In genomic region chr18:2978208-2978607, GRCh38 we compare ENCODE assay signal across 9 cellular contexts. TPM values are rescaled to one million over a fixed set of nuclear protein-coding genes. Genes with fewer than 3 reads are reported as not detected.
DNase-seq lines count a peak whose midpoint lies in the region; ATAC-seq, FAIRE-seq and TF ChIP-seq lines count a peak whose summit lies in the region.
"Had no signal": no experiment of that assay in that cellular context is flagged by ENCODE, and none has a peak within 500 bp of the region (broad histone marks: within the 10 kb centered on the region; RNA-seq: fewer than 3 reads in every experiment).

No MANE protein-coding gene starts in this region.

- H3K9ac ChIP-seq in parathyroid adenoma: no peak overlapping the region

- in situ Hi-C loops in brain microvascular endothelial cell (cut with HindIII; ENCODE audit: low pct_ligation_motif_present, low sequenced_read_pairs): no loop called here

- H3K4me1 ChIP-seq in parathyroid adenoma (peaks cover 25% of the 10 kb centered on the region), pancreas (peaks cover 56 to 80% (median 75%) of the 10 kb centered on the region in 3 donors)

- H3K36me3 ChIP-seq in GM06990 (ENCODE audit: control insufficient read depth, insufficient read depth, low read length): no peaks in the 10 kb centered on the region
- no peaks in the 10 kb centered on the region for H3K36me3 ChIP-seq in brain microvascular endothelial cell (replicated peaks)
- H3K36me3 ChIP-seq in parathyroid adenoma (ENCODE audit: control insufficient read depth, insufficient read depth, low read length): no peaks in the 10 kb centered on the region
- no peaks in the 10 kb centered on the region for H3K36me3 ChIP-seq in pancreas

- peak; percentile 45 for ATAC-seq in HG03045 (IDR thresholded peaks at IDR 0.05; ENCODE audit: unreplicated experiment)
- no peak for ATAC-seq in pancreas
- no peak for ATAC-seq in HG03175 (IDR thresholded peaks at IDR 0.05; ENCODE audit: unreplicated experiment)

- no peaks in the 10 kb centered on the region for H3K27me3 ChIP-seq in GM06990 (replicated peaks; ENCODE audit: control insufficient read depth, insufficient read depth, low read length)
- H3K27me3 ChIP-seq in brain microvascular endothelial cell (replicated peaks): no peaks in the 10 kb centered on the region
- H3K27me3 ChIP-seq in parathyroid adenoma (ENCODE audit: control insufficient read depth, insufficient read depth, low read length): no peaks in the 10 kb centered on the region
- no peaks in the 10 kb centered on the region for H3K27me3 ChIP-seq in pancreas

- TF ChIP-seq CTCF in GM06990 (IDR thresholded peaks at IDR 0.05; ENCODE audit: insufficient read depth, low read length, poor library complexity, severe bottlenecking) (no peak), brain microvascular endothelial cell (IDR thresholded peaks at IDR 0.05; ENCODE audit: low read depth, low read length, missing control alignments) (no peak), parathyroid adenoma (IDR thresholded peaks at IDR 0.05) (no peak), pancreas (IDR thresholded peaks at IDR 0.05) (no peak)

- no peaks in the 10 kb centered on the region for H3K9me3 ChIP-seq in parathyroid adenoma (ENCODE audit: control insufficient read depth, low read length)
- H3K9me3 ChIP-seq in pancreas: no peaks in the 10 kb centered on the region

- no peak overlapping the region for H2AFZ ChIP-seq in parathyroid adenoma

- peaks cover 26% of the 10 kb centered on the region for H3K79me2 ChIP-seq in parathyroid adenoma

- H3K4me3 ChIP-seq in GM06990 (replicated peaks; ENCODE audit: low read depth, low read length) (peak overlapping the region; percentile 39; the same call in 1 of the 2 replicates), brain microvascular endothelial cell (ENCODE audit: low read depth, low read length) (peak overlapping the region; percentile 24), parathyroid adenoma (ENCODE audit: low read depth, low read length) (no peak overlapping the region), pancreas (no peak overlapping the region)

- WGBS in pancreas, 2 donors: 53 to 60% methylated on average over 3 of the region's 3 CpGs

- H3K4me2 ChIP-seq in parathyroid adenoma (ENCODE audit: low read length): no peak overlapping the region

- H3K27ac ChIP-seq in brain microvascular endothelial cell (peak overlapping the region; percentile 94), parathyroid adenoma (peak overlapping the region; percentile 44), pancreas (peak overlapping the region in 2 of 4 donors; percentile 61 to 73)

- intact Hi-C loops in pancreas (cut with DNase I): no loop called here

- no peak for FAIRE-seq in pancreas (lab: Jason Lieb, UNC)

- DNase-seq in GM06990 (ENCODE audit: extremely low read depth, insufficient read length) (no peak), brain microvascular endothelial cell (no peak), AML-193 (lab: John Stamatoyannopoulos, UW) (no peak), inferior parietal cortex (ENCODE audit: extremely low spot score) (no peak), pancreas (no peak)
- DNase-seq: NCI-H1436 treated with DMSO at 0.1 percent for 48 hours had no signal

RNA-seq across cellular contexts. Expression of gene LPIN2, which starts 34.7 kb away (rescaled TPM):
- total RNA-seq in pancreas: 10 to 100 TPM in 5 of 6 donors, 1 to 10 TPM in 1; 9.9 to 23.0 (median 13.7) TPM
- polyA plus RNA-seq in pancreas: 1 to 10 TPM; 5.1 to 8.2 TPM

Comparison
In these comparisons a context has a peak if more than half of its experiments do, and no peak if none do; other contexts are left out.
1. H3K4me3 ChIP-seq: peak in GM06990 (single experiment) and brain microvascular endothelial cell (single experiment); none in parathyroid adenoma (single experiment) and pancreas (0 of 4).